Comparison of ENCODE assay signal across 1 cellular context in genomic region chr11:100687032-100687629, GRCh38.
TF ChIP-seq lines count a peak whose summit lies in the region.

A gene with protein sequence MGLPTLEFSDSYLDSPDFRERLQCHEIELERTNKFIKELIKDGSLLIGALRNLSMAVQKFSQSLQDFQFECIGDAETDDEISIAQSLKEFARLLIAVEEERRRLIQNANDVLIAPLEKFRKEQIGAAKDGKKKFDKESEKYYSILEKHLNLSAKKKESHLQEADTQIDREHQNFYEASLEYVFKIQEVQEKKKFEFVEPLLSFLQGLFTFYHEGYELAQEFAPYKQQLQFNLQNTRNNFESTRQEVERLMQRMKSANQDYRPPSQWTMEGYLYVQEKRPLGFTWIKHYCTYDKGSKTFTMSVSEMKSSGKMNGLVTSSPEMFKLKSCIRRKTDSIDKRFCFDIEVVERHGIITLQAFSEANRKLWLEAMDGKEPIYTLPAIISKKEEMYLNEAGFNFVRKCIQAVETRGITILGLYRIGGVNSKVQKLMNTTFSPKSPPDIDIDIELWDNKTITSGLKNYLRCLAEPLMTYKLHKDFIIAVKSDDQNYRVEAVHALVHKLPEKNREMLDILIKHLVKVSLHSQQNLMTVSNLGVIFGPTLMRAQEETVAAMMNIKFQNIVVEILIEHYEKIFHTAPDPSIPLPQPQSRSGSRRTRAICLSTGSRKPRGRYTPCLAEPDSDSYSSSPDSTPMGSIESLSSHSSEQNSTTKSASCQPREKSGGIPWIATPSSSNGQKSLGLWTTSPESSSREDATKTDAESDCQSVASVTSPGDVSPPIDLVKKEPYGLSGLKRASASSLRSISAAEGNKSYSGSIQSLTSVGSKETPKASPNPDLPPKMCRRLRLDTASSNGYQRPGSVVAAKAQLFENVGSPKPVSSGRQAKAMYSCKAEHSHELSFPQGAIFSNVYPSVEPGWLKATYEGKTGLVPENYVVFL (plus strand): TSS chr11:100687288. CDS start chr11:100687679, 391 bp downstream.

TF ChIP-seq in K562, 482 proteins besides CTCF, POLR2A, EP300 and RAD21 (continued from another document and continues in another):
- TF ChIP-seq, protein P1, sequence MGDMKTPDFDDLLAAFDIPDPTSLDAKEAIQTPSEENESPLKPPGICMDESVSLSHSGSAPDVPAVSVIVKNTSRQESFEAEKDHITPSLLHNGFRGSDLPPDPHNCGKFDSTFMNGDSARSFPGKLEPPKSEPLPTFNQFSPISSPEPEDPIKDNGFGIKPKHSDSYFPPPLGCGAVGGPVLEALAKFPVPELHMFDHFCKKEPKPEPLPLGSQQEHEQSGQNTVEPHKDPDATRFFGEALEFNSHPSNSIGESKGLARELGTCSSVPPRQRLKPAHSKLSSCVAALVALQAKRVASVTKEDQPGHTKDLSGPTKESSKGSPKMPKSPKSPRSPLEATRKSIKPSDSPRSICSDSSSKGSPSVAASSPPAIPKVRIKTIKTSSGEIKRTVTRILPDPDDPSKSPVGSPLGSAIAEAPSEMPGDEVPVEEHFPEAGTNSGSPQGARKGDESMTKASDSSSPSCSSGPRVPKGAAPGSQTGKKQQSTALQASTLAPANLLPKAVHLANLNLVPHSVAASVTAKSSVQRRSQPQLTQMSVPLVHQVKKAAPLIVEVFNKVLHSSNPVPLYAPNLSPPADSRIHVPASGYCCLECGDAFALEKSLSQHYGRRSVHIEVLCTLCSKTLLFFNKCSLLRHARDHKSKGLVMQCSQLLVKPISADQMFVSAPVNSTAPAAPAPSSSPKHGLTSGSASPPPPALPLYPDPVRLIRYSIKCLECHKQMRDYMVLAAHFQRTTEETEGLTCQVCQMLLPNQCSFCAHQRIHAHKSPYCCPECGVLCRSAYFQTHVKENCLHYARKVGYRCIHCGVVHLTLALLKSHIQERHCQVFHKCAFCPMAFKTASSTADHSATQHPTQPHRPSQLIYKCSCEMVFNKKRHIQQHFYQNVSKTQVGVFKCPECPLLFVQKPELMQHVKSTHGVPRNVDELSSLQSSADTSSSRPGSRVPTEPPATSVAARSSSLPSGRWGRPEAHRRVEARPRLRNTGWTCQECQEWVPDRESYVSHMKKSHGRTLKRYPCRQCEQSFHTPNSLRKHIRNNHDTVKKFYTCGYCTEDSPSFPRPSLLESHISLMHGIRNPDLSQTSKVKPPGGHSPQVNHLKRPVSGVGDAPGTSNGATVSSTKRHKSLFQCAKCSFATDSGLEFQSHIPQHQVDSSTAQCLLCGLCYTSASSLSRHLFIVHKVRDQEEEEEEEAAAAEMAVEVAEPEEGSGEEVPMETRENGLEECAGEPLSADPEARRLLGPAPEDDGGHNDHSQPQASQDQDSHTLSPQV (IDR thresholded peaks at IDR 0.05): no peak
- TF ChIP-seq, protein P2, sequence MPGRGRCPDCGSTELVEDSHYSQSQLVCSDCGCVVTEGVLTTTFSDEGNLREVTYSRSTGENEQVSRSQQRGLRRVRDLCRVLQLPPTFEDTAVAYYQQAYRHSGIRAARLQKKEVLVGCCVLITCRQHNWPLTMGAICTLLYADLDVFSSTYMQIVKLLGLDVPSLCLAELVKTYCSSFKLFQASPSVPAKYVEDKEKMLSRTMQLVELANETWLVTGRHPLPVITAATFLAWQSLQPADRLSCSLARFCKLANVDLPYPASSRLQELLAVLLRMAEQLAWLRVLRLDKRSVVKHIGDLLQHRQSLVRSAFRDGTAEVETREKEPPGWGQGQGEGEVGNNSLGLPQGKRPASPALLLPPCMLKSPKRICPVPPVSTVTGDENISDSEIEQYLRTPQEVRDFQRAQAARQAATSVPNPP (IDR thresholded peaks at IDR 0.05; ENCODE audit: borderline replicate concordance, insufficient read depth, insufficient read length): no peak
- TF ChIP-seq, protein P3, sequence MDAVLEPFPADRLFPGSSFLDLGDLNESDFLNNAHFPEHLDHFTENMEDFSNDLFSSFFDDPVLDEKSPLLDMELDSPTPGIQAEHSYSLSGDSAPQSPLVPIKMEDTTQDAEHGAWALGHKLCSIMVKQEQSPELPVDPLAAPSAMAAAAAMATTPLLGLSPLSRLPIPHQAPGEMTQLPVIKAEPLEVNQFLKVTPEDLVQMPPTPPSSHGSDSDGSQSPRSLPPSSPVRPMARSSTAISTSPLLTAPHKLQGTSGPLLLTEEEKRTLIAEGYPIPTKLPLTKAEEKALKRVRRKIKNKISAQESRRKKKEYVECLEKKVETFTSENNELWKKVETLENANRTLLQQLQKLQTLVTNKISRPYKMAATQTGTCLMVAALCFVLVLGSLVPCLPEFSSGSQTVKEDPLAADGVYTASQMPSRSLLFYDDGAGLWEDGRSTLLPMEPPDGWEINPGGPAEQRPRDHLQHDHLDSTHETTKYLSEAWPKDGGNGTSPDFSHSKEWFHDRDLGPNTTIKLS (IDR thresholded peaks at IDR 0.05; ENCODE audit: borderline replicate concordance, low read depth): no peak
- TF ChIP-seq SMAD2 (IDR thresholded peaks at IDR 0.05; ENCODE audit: low read depth, low read length) (no peak), HINFP (tag; conservative IDR thresholded peaks at IDR 0.05; ENCODE audit: low read depth) (no peak), ZBTB1 (CRISPR knock-in tag; IDR thresholded peaks at IDR 0.05; ENCODE audit: borderline replicate concordance, low read depth) (no peak), ZNF324 (CRISPR knock-in tag; IDR thresholded peaks at IDR 0.05) (no peak), ASH1L (IDR thresholded peaks at IDR 0.05; ENCODE audit: borderline replicate concordance, low read depth, partially characterized antibody) (no peak), RBFOX2 (IDR thresholded peaks at IDR 0.05; ENCODE audit: low read depth, low read length) (peak; percentile 71), MNT (conservative IDR thresholded peaks at IDR 0.05) (0 out of 4 replicates have a peak, but pooled peaks of 1 of the 2 experiments have one; percentile 30), NFIC (IDR thresholded peaks at IDR 0.05) (no peak), CLOCK (CRISPR knock-in tag; IDR thresholded peaks at IDR 0.05; ENCODE audit: borderline replicate concordance) (no peak), SMC3 (conservative IDR thresholded peaks at IDR 0.05; ENCODE audit: insufficient read depth, low read depth, low read length) (no peak), CHD2 (IDR thresholded peaks at IDR 0.05; ENCODE audit: low read depth, low read length) (no peak), ZNF217 (CRISPR knock-in tag; IDR thresholded peaks at IDR 0.05) (no peak), ZNF121 (CRISPR knock-in tag; conservative IDR thresholded peaks at IDR 0.05) (no peak), TFAP4 (CRISPR knock-in tag; IDR thresholded peaks at IDR 0.05; ENCODE audit: borderline replicate concordance) (no peak)
- TF ChIP-seq, protein P4, sequence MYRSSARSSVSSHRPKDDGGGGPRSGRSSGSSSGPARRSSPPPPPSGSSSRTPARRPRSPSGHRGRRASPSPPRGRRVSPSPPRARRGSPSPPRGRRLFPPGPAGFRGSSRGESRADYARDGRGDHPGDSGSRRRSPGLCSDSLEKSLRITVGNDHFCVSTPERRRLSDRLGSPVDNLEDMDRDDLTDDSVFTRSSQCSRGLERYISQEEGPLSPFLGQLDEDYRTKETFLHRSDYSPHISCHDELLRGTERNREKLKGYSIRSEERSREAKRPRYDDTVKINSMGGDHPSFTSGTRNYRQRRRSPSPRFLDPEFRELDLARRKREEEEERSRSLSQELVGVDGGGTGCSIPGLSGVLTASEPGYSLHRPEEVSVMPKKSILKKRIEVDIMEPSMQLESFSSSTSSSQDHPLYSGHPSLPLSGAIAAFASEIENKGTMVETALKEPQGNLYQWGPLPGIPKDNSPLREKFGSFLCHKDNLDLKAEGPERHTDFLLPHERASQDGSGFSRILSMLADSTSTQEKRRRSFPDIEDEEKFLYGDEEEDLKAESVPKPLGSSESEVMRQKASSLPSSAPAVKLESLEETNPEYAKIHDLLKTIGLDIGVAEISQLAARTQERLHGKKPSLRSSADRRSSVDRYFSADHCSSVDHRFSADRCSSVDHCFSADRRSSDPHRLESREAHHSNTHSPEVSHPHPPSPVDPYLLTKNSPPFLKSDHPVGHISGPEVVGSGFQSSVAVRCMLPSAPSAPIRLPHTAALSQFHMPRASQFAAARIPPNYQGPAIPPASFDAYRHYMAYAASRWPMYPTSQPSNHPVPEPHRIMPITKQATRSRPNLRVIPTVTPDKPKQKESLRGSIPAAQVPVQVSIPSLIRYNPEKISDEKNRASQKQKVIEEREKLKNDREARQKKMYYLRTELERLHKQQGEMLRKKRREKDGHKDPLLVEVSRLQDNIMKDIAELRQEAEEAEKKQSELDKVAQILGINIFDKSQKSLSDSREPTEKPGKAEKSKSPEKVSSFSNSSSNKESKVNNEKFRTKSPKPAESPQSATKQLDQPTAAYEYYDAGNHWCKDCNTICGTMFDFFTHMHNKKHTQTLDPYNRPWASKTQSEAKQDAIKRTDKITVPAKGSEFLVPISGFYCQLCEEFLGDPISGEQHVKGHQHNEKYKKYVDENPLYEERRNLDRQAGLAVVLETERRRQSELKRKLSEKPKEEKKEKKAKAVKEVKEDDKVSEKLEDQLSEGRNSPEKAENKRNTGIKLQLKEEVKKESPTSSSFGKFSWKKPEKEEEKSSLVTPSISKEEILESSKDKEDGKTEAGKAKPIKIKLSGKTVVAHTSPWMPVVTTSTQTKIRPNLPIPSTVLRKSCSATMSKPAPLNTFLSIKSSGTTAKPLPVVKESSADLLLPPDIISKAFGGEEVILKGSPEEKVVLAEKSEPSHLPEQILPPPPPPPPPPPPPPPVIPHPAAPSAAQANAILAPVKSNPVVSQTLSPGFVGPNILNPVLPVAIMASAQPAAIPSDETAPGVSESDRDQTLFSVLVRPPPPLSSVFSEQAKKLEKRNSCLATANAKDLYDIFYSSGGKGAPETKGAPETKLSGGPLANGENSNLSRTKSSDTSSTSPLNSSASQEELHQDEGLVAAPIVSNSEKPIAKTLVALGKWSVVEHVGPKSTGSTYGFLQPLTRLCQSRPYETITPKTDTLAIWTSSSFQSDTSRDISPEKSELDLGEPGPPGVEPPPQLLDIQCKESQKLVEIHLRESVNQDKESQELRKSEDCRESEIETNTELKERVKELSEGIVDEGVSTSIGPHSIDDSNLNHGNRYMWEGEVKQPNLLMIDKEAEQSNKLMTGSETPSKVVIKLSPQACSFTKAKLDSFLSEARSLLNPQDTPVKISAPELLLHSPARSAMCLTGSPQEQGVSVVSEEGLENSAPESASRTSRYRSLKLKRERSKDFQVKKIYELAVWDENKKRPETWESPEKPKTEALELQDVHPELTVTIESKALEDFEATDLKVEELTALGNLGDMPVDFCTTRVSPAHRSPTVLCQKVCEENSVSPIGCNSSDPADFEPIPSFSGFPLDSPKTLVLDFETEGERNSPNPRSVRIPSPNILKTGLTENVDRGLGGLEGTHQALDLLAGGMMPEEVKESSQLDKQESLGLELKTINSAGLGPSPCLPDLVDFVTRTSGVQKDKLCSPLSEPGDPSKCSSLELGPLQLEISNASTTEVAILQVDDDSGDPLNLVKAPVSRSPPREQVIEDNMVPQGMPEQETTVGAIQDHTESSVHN (IDR thresholded peaks at IDR 0.05; ENCODE audit: borderline replicate concordance in 1 of 2, low read depth in 1 of 2): no peak
- TF ChIP-seq, protein P5, sequence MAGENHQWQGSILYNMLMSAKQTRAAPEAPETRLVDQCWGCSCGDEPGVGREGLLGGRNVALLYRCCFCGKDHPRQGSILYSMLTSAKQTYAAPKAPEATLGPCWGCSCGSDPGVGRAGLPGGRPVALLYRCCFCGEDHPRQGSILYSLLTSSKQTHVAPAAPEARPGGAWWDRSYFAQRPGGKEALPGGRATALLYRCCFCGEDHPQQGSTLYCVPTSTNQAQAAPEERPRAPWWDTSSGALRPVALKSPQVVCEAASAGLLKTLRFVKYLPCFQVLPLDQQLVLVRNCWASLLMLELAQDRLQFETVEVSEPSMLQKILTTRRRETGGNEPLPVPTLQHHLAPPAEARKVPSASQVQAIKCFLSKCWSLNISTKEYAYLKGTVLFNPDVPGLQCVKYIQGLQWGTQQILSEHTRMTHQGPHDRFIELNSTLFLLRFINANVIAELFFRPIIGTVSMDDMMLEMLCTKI (IDR thresholded peaks at IDR 0.05; ENCODE audit: partially characterized antibody): no peak
